In genomic region chr7:112207106-112207592, GRCh38 we compare ENCODE assay signal across 8 cellular contexts. TPM values are rescaled to one million over a fixed set of nuclear protein-coding genes. Genes with fewer than 3 reads are reported as not detected.
DNase-seq lines count a peak whose midpoint lies in the region; TF ChIP-seq lines count a peak whose summit lies in the region.

No MANE protein-coding gene starts in this region.

- H3K27me3 ChIP-seq in Caco-2 (replicated peaks; ENCODE audit: control insufficient read depth, insufficient read depth, low read length) (no peaks in the 10 kb centered on the region), HUES48 (ENCODE audit: control insufficient read depth, insufficient read depth, low read length) (no peaks in the 10 kb centered on the region), adrenal gland (no peaks in the 10 kb centered on the region)

- intact Hi-C loops in Caco-2 (cut with micrococcal nuclease; ENCODE audit: unreplicated experiment): loop anchor here (2.0 to 5.0 kb wide), 5 partner anchors 45 to 460 kb away; no protein-coding TSS in a partner anchor
- intact Hi-C loops in adrenal gland (cut with DNase I): loop anchor here in 1 of 2 donors (10.0 kb wide), 1 partner anchor 178 kb away; no protein-coding TSS in a partner anchor

- no peaks in the 10 kb centered on the region for H3K9me3 Mint-ChIP-seq in Caco-2 (ENCODE audit: unreplicated experiment)

- BruUV-seq in Caco-2 (replicated peaks; lab: Mats Ljungman, UMichigan): no TSS peak

- 0 to 4% (median 2%) methylated on average over 8 of the region's 8 CpGs for WGBS in adrenal gland, 4 donors

- H3K9me3 ChIP-seq in Caco-2: no peaks in the 10 kb centered on the region
- no peaks in the 10 kb centered on the region for H3K9me3 ChIP-seq in HUES48 (ENCODE audit: control insufficient read depth, insufficient read depth, low read length)
- no peaks in the 10 kb centered on the region for H3K9me3 ChIP-seq in adrenal gland (replicated peaks in 1 of 3)

- CTCF ChIA-PET in Caco-2 (lab: Charles Lee): interaction anchor here (0.7 kb wide), 1 partner anchor 10 kb away, joined by 3 read pairs; no protein-coding TSS in a partner anchor

- peaks cover 8% of the 10 kb centered on the region for H3K27me3 Mint-ChIP-seq in Caco-2 (ENCODE audit: insufficient read depth, unreplicated experiment)

- peaks cover 21% of the 10 kb centered on the region for H3K4me1 Mint-ChIP-seq in Caco-2 (ENCODE audit: low read depth, unreplicated experiment)

- peak overlapping the region; percentile 59 for H3K27ac ChIP-seq in HUES48 (ENCODE audit: low read depth, low read length)
- H3K27ac ChIP-seq in adrenal gland: peak overlapping the region; percentile 45 to 86 (median 79)
- H3K27ac ChIP-seq in temporal lobe (ENCODE audit: low read depth, low read length): peak overlapping the region; percentile 61

- H3K27ac Mint-ChIP-seq in Caco-2 (ENCODE audit: unreplicated experiment): peak overlapping the region; percentile 93

- H3K4me3 Mint-ChIP-seq in Caco-2 (ENCODE audit: unreplicated experiment): peak overlapping the region; percentile 97

- POLR2A ChIA-PET in Caco-2 (lab: Charles Lee): no interaction called here

- H3K9ac ChIP-seq in HUES48 (ENCODE audit: low read depth, low read length): peak overlapping the region; percentile 85

- peaks cover 16% of the 10 kb centered on the region for H3K36me3 Mint-ChIP-seq in Caco-2 (ENCODE audit: insufficient read depth, unreplicated experiment)

- no peaks in the 10 kb centered on the region for H3K36me3 ChIP-seq in Caco-2 (ENCODE audit: control insufficient read depth, insufficient read depth, low read length)
- no peaks in the 10 kb centered on the region for H3K36me3 ChIP-seq in HUES48 (ENCODE audit: control insufficient read depth, insufficient read depth, low read length)
- no peaks in the 10 kb centered on the region for H3K36me3 ChIP-seq in adrenal gland (replicated peaks in 1 of 2)

- no peak for TF ChIP-seq CTCF in Caco-2 (IDR thresholded peaks at IDR 0.05; ENCODE audit: insufficient read depth in 1 of 2, low read depth in 1 of 2, low read length in 1 of 2, severe bottlenecking in 1 of 2, unreplicated experiment in 1 of 2)
- no peak for TF ChIP-seq CTCF in adrenal gland (IDR thresholded peaks at IDR 0.05)

- peak in 1 of 2 experiments; percentile 16 for DNase-seq in Caco-2
- peak in 1 of 7 donors; percentile 66 for DNase-seq in adrenal gland
- DNase-seq in kidney tubule cell (ENCODE audit: low spot score): peak; percentile 44
- no peak for DNase-seq in NCI-H1436 treated with DMSO at 0.1 percent for 48 hours (lab: John Stamatoyannopoulos, UW)
- DNase-seq in medulla oblongata (ENCODE audit: extremely low spot score): no peak
- no peak for DNase-seq in activated CD4-positive, alpha-beta T cell treated with anti-CD3 and anti-CD28 coated beads for 4 hours

- H3K4me1 ChIP-seq in Caco-2 (peaks cover 15% of the 10 kb centered on the region), HUES48 (ENCODE audit: control insufficient read depth, insufficient read depth, low read length) (peaks cover 14% of the 10 kb centered on the region), adrenal gland (replicated peaks in 1 of 2) (peaks cover 7 to 18% of the 10 kb centered on the region in 2 donors)

- no peak for TF ChIP-seq POLR2A in adrenal gland (IDR thresholded peaks at IDR 0.05)

- H3K4me3 ChIP-seq in Caco-2 (ENCODE audit: low read depth, low read length) (peak overlapping the region; percentile 50), HUES48 (ENCODE audit: low read depth, low read length) (peak overlapping the region; percentile 96), adrenal gland (peak overlapping the region; percentile 39 to 92 (median 77))

RNA-seq across cellular contexts. Expression of gene ZNF277, which starts 0.7 kb away (rescaled TPM):
- total RNA-seq in Caco-2 (2022) (22.8 and 23.2 TPM in 2 replicates), adrenal gland (10 to 100 TPM; 12.6 to 28.9 (median 19.7) TPM), temporal lobe (56.3 TPM)
- 10 to 100 TPM; 15.2 to 30.6 (median 16.3) TPM for polyA plus RNA-seq in adrenal gland

RNA-seq across cellular contexts. Expression of gene DOCK4, which starts 0.9 kb away (rescaled TPM):
- total RNA-seq in Caco-2 (2022) (2.0 and 2.7 TPM in 2 replicates), adrenal gland (10 to 100 TPM; 11.1 to 37.6 (median 23.2) TPM), temporal lobe (81.6 TPM)
- polyA plus RNA-seq in adrenal gland: 1 to 10 TPM; 6.2 to 9.2 (median 8.5) TPM
